Comparison of ENCODE assay signal across 1 cellular context in genomic region chr15:51926808-51927207, GRCh38.
A peak's percentile ranks its signal among the peaks of the same experiment; 100 is the strongest.
TF ChIP-seq lines count a peak whose summit lies in the region.

No MANE protein-coding gene starts in this region.

TF ChIP-seq in K562, 482 proteins besides CTCF, POLR2A, EP300 and RAD21 (continued from another document):
- TF ChIP-seq PRPF4 (IDR thresholded peaks at IDR 0.05; ENCODE audit: insufficient read depth, low read depth, low read length, poor library complexity, severe bottlenecking) (no peak), C11orf30 (IDR thresholded peaks at IDR 0.05; ENCODE audit: low read depth) (peak; percentile 67), MAFK (IDR thresholded peaks at IDR 0.05; ENCODE audit: low read length) (peak; percentile 13; the same call in 1 of the 2 replicates), MAFF (IDR thresholded peaks at IDR 0.05; ENCODE audit: low read length) (peak; percentile 37; the same call in 1 of the 2 replicates), OTX1 (CRISPR knock-in tag; IDR thresholded peaks at IDR 0.05) (no peak)
